In genomic region chr1:17016317-17016661, GRCh38 we compare ENCODE assay signal across 12 cellular contexts. TPM values are rescaled to one million over a fixed set of nuclear protein-coding genes. Genes with fewer than 3 reads are reported as not detected.
DNase-seq lines count a peak whose midpoint lies in the region; ATAC-seq and TF ChIP-seq lines count a peak whose summit lies in the region.
"Had no signal": no experiment of that assay in that cellular context is flagged by ENCODE, and none has a peak within 500 bp of the region (broad histone marks: within the 10 kb centered on the region; RNA-seq: fewer than 3 reads in every experiment).

No MANE protein-coding gene starts in this region.

- H2AFZ ChIP-seq in GM23248: no peak overlapping the region

- H3K36me3 ChIP-seq in GM23248 (ENCODE audit: low read depth): peaks cover 17% of the 10 kb centered on the region; the same call in 1 of the 2 replicates
- peaks cover 35% of the 10 kb centered on the region for H3K36me3 ChIP-seq in SJCRH30
- H3K36me3 ChIP-seq in esophagus squamous epithelium: peaks cover 12 to 39% (median 19%) of the 10 kb centered on the region in 3 donors

- H3K4me3 ChIP-seq in GM23248 (no peak overlapping the region), SJCRH30 (no peak overlapping the region; the same call in 1 of the 2 replicates), fibroblast of pulmonary artery (replicated peaks; ENCODE audit: low read depth, low read length) (no peak overlapping the region), esophagus squamous epithelium (no peak overlapping the region)

- no peak overlapping the region for H3K9ac ChIP-seq in GM23248
- H3K9ac ChIP-seq: KMS-11 had no signal

- H4K20me1 ChIP-seq in GM23248 (ENCODE audit: insufficient read depth): no peaks in the 10 kb centered on the region

- H3K79me2 ChIP-seq in GM23248 (ENCODE audit: insufficient read depth): peaks cover 2% of the 10 kb centered on the region; the same call in 1 of the 2 replicates

- 44 to 48% methylated on average over 5 of the region's 5 CpGs for WGBS in GM23248 (ENCODE audit: low coverage in 1 of 2, low lambda C conversion rate in 2 of 2, missing lambda C conversion rate in 2 of 2), 2 experiments
- 42 to 45% methylated on average over 5 of the region's 5 CpGs for WGBS in esophagus squamous epithelium, 2 donors

- no peak overlapping the region for H3K27ac ChIP-seq in GM23248
- peak overlapping the region; percentile 99 for H3K27ac ChIP-seq in SJCRH30
- H3K27ac ChIP-seq in esophagus squamous epithelium: no peak overlapping the region
- H3K27ac ChIP-seq: KMS-11 had no signal

- no peak overlapping the region for H3K4me2 ChIP-seq in GM23248 (ENCODE audit: unreplicated experiment)
- H3K4me2 ChIP-seq: KMS-11 had no signal

- TF ChIP-seq CTCF in fibroblast of pulmonary artery (IDR thresholded peaks at IDR 0.05; ENCODE audit: low read length, missing control alignments) (no peak), esophagus squamous epithelium (IDR thresholded peaks at IDR 0.05) (no peak)

- H3K4me1 ChIP-seq in GM23248 (ENCODE audit: insufficient read depth) (peaks cover 14% of the 10 kb centered on the region), SJCRH30 (peaks cover 46% of the 10 kb centered on the region), esophagus squamous epithelium (peaks cover 10 to 21% (median 13%) of the 10 kb centered on the region in 3 donors)

- H3K27me3 ChIP-seq in GM23248 (replicated peaks; ENCODE audit: insufficient read depth): no peaks in the 10 kb centered on the region
- no peaks in the 10 kb centered on the region for H3K27me3 ChIP-seq in SJCRH30
- H3K27me3 ChIP-seq in esophagus squamous epithelium: peaks cover 0 to 10% (median 0%) of the 10 kb centered on the region in 4 donors

- H3K9me3 ChIP-seq in GM23248 (ENCODE audit: low read depth): no peaks in the 10 kb centered on the region
- no peaks in the 10 kb centered on the region for H3K9me3 ChIP-seq in SJCRH30 (replicated peaks)
- no peaks in the 10 kb centered on the region for H3K9me3 ChIP-seq in esophagus squamous epithelium

- in situ Hi-C loops in GM23248 (cut with MboI): no loop called here

- DNase-seq in GM23248: peak; percentile 74
- peak; percentile 87 to 97 for DNase-seq in SJCRH30
- peak; percentile 44 for DNase-seq in fibroblast of pulmonary artery (ENCODE audit: low read depth)
- DNase-seq in renal cortical epithelial cell (ENCODE audit: low read depth): peak; percentile 80
- no peak for DNase-seq in esophagus squamous epithelium (lab: John Stamatoyannopoulos, UW)
- no peak for DNase-seq in activated T-cell treated with anti-CD3 and anti-CD28 coated beads, Interleukin-2, amount 50 U/mL, for 1 hour
- DNase-seq: activated CD4-positive, CD25-positive, alpha-beta regulatory T cell treated with anti-CD3 and anti-CD28 coated beads, Interleukin-2, amount 50 U/mL, for 72 hours; activated gamma-delta T cell treated with Interleukin-2 at 50 U/mL for 16 hours; stimulated activated CD4-positive, alpha-beta T cell treated with anti-CD3 and anti-CD28 coated beads, Interleukin-4, amount 100 ng/mL, for 24 hours had no signal

- intact Hi-C loops in esophagus squamous epithelium (cut with DNase I): no loop called here

- no peak for ATAC-seq in GM19455 (IDR thresholded peaks at IDR 0.05; ENCODE audit: unreplicated experiment)
- no peak for ATAC-seq in GM18505 (IDR thresholded peaks at IDR 0.05; ENCODE audit: unreplicated experiment)

- TF ChIP-seq POLR2A in esophagus squamous epithelium (IDR thresholded peaks at IDR 0.05) (no peak), GM18505 (IDR thresholded peaks at IDR 0.05; ENCODE audit: borderline replicate concordance, extremely low read depth, insufficient read depth, insufficient read length) (no peak)

- H3K9me2 ChIP-seq in GM23248 (ENCODE audit: insufficient read depth): no peaks in the 10 kb centered on the region

- peaks cover 27% of the 10 kb centered on the region for H3F3A ChIP-seq in GM23248 (ENCODE audit: insufficient read depth)

RNA-seq across cellular contexts. Expression of gene ATP13A2, which starts 4.6 kb away (rescaled TPM):
- total RNA-seq in GM23248 (2014; rRNA removed; shearing (Covaris generic)): 29.6 and 44.6 TPM in 2 replicates
- polyA plus RNA-seq in GM23248 (2016; fragmentation: Nextera tagmentation; extraction: Ambion mirVana): 30.5 and 32.4 TPM in 2 replicates
- total RNA-seq in SJCRH30 (2014; rRNA removed; shearing (Covaris generic)): 77.9 and 83.3 TPM in 2 replicates
- total RNA-seq in renal cortical epithelial cell (48.6 and 77.1 TPM in 2 replicates), esophagus squamous epithelium (10 to 100 TPM; 23.8 to 66.5 (median 41.8) TPM)

RNA-seq across cellular contexts. Expression of gene MFAP2, which starts 35.9 kb away (rescaled TPM):
- total RNA-seq in GM23248 (2014; rRNA removed; shearing (Covaris generic)): 164 and 189 TPM in 2 replicates
- 469 and 471 TPM in 2 replicates for polyA plus RNA-seq in GM23248 (2016; fragmentation: Nextera tagmentation; extraction: Ambion mirVana)
- 22.9 and 24.1 TPM in 2 replicates for total RNA-seq in SJCRH30 (2014; rRNA removed; shearing (Covaris generic))
- total RNA-seq in renal cortical epithelial cell (2.6 and 10.6 TPM in 2 replicates), esophagus squamous epithelium (10 to 100 TPM in 1 of 4 donors, 1 to 10 TPM in 1, under 1 TPM in 1, not detected in 1; 0.70 to 10.5 (median 4.2) TPM)

RNA-seq across cellular contexts. Expression of gene SDHB, which starts 37.5 kb away (rescaled TPM):
- 84.1 and 126 TPM in 2 replicates for total RNA-seq in GM23248 (2014; rRNA removed; shearing (Covaris generic))
- 124 and 132 TPM in 2 replicates for polyA plus RNA-seq in GM23248 (2016; fragmentation: Nextera tagmentation; extraction: Ambion mirVana)
- 243 and 247 TPM in 2 replicates for total RNA-seq in SJCRH30 (2014; rRNA removed; shearing (Covaris generic))
- total RNA-seq in renal cortical epithelial cell (123 and 183 TPM in 2 replicates), esophagus squamous epithelium (100 to 1,000 TPM in 3 of 4 donors, 10 to 100 TPM in 1; 78.4 to 137 (median 119) TPM)

Comparison
In these comparisons a context has a peak if more than half of its experiments do, and no peak if none do; other contexts are left out.
1. DNase-seq: peak in GM23248 (single experiment), SJCRH30 (2 of 2), fibroblast of pulmonary artery (single experiment) and renal cortical epithelial cell (single experiment); none in esophagus squamous epithelium (single experiment) and activated T-cell treated with anti-CD3 and anti-CD28 coated beads, Interleukin-2, amount 50 U/mL, for 1 hour (single experiment).